ENCODE assay signal across 1 cellular context in genomic region chr14:93035917-93036651, GRCh38.
TF ChIP-seq lines count a peak whose summit lies in the region.

No MANE protein-coding gene starts in this region.

TF ChIP-seq in HepG2, 621 proteins besides CTCF, POLR2A, EP300 and RAD21 (continued from another document and continues in another):
- TF ChIP-seq, protein P1, sequence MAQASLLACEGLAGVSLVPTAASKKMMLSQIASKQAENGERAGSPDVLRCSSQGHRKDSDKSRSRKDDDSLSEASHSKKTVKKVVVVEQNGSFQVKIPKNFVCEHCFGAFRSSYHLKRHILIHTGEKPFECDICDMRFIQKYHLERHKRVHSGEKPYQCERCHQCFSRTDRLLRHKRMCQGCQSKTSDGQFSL (CRISPR knock-in tag; IDR thresholded peaks at IDR 0.05), result no peak; the same call in 1 of the 2 replicates
- TF ChIP-seq HMG20B (CRISPR knock-in tag; conservative IDR thresholded peaks at IDR 0.05), result peak; percentile 82
- no peak for TF ChIP-seq CENPT (CRISPR knock-in tag; IDR thresholded peaks at IDR 0.05; ENCODE audit: low read depth)
- TF ChIP-seq HNRNPLL (IDR thresholded peaks at IDR 0.05; ENCODE audit: low read depth, low read length, poor library complexity, severe bottlenecking), result no peak
- peak; percentile 83; the same call in 1 of the 2 replicates for TF ChIP-seq ZNF580 (CRISPR knock-in tag; IDR thresholded peaks at IDR 0.05; ENCODE audit: borderline replicate concordance, low read depth)
- TF ChIP-seq ZNF460 (CRISPR knock-in tag; IDR thresholded peaks at IDR 0.05; ENCODE audit: borderline replicate concordance), result no peak
- peak; percentile 77; the same call in 1 of the 2 replicates for TF ChIP-seq SOX13 (IDR thresholded peaks at IDR 0.05)
- peak in 1 of 2 experiments; percentile 92; a peak in 2 of 4 replicates for TF ChIP-seq SOX13 (CRISPR knock-in tag; conservative IDR thresholded peaks at IDR 0.05 in 1 of 2, IDR thresholded peaks at IDR 0.05 in 1 of 2)
- peak; percentile 48 for TF ChIP-seq PBX2 (CRISPR knock-in tag; IDR thresholded peaks at IDR 0.05)
- TF ChIP-seq ZBTB4 (CRISPR knock-in tag; IDR thresholded peaks at IDR 0.05; ENCODE audit: borderline replicate concordance), result peak; percentile 61; the same call in 1 of the 2 replicates
- no peak for TF ChIP-seq NFE2L2 (IDR thresholded peaks at IDR 0.05; ENCODE audit: low read length)
- TF ChIP-seq HMG20A (CRISPR knock-in tag; IDR thresholded peaks at IDR 0.05; ENCODE audit: borderline replicate concordance), result peak; percentile 92
- TF ChIP-seq, protein P2, sequence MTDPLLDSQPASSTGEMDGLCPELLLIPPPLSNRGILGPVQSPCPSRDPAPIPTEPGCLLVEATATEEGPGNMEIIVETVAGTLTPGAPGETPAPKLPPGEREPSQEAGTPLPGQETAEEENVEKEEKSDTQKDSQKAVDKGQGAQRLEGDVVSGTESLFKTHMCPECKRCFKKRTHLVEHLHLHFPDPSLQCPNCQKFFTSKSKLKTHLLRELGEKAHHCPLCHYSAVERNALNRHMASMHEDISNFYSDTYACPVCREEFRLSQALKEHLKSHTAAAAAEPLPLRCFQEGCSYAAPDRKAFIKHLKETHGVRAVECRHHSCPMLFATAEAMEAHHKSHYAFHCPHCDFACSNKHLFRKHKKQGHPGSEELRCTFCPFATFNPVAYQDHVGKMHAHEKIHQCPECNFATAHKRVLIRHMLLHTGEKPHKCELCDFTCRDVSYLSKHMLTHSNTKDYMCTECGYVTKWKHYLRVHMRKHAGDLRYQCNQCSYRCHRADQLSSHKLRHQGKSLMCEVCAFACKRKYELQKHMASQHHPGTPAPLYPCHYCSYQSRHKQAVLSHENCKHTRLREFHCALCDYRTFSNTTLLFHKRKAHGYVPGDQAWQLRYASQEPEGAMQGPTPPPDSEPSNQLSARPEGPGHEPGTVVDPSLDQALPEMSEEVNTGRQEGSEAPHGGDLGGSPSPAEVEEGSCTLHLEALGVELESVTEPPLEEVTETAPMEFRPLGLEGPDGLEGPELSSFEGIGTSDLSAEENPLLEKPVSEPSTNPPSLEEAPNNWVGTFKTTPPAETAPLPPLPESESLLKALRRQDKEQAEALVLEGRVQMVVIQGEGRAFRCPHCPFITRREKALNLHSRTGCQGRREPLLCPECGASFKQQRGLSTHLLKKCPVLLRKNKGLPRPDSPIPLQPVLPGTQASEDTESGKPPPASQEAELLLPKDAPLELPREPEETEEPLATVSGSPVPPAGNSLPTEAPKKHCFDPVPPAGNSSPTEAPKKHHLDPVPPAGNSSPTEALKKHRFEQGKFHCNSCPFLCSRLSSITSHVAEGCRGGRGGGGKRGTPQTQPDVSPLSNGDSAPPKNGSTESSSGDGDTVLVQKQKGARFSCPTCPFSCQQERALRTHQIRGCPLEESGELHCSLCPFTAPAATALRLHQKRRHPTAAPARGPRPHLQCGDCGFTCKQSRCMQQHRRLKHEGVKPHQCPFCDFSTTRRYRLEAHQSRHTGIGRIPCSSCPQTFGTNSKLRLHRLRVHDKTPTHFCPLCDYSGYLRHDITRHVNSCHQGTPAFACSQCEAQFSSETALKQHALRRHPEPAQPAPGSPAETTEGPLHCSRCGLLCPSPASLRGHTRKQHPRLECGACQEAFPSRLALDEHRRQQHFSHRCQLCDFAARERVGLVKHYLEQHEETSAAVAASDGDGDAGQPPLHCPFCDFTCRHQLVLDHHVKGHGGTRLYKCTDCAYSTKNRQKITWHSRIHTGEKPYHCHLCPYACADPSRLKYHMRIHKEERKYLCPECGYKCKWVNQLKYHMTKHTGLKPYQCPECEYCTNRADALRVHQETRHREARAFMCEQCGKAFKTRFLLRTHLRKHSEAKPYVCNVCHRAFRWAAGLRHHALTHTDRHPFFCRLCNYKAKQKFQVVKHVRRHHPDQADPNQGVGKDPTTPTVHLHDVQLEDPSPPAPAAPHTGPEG (CRISPR knock-in tag; IDR thresholded peaks at IDR 0.05), result peak; percentile 64; the same call in 1 of the 2 replicates
- TF ChIP-seq RFX1 (IDR thresholded peaks at IDR 0.05), result peak; percentile 87
- no peak for TF ChIP-seq TMF1 (CRISPR knock-in tag; IDR thresholded peaks at IDR 0.05; ENCODE audit: low read depth)
- TF ChIP-seq ZSCAN12 (CRISPR knock-in tag; IDR thresholded peaks at IDR 0.05), result no peak
- no peak for TF ChIP-seq ZNF850 (CRISPR knock-in tag; conservative IDR thresholded peaks at IDR 0.05)
- peak; percentile 56; the same call in 1 of the 2 replicates for TF ChIP-seq AKAP8 (CRISPR knock-in tag; IDR thresholded peaks at IDR 0.05)
- TF ChIP-seq, protein P3, sequence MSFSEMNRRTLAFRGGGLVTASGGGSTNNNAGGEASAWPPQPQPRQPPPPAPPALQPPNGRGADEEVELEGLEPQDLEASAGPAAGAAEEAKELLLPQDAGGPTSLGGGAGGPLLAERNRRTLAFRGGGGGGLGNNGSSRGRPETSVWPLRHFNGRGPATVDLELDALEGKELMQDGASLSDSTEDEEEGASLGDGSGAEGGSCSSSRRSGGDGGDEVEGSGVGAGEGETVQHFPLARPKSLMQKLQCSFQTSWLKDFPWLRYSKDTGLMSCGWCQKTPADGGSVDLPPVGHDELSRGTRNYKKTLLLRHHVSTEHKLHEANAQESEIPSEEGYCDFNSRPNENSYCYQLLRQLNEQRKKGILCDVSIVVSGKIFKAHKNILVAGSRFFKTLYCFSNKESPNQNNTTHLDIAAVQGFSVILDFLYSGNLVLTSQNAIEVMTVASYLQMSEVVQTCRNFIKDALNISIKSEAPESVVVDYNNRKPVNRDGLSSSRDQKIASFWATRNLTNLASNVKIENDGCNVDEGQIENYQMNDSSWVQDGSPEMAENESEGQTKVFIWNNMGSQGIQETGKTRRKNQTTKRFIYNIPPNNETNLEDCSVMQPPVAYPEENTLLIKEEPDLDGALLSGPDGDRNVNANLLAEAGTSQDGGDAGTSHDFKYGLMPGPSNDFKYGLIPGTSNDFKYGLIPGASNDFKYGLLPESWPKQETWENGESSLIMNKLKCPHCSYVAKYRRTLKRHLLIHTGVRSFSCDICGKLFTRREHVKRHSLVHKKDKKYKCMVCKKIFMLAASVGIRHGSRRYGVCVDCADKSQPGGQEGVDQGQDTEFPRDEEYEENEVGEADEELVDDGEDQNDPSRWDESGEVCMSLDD (CRISPR knock-in tag; IDR thresholded peaks at IDR 0.05; ENCODE audit: borderline replicate concordance), result peak; percentile 62; the same call in 1 of the 2 replicates
- no peak for TF ChIP-seq REXO4 (CRISPR knock-in tag; IDR thresholded peaks at IDR 0.05; ENCODE audit: borderline replicate concordance)
- 0 out of 2 replicates have a peak, but pooled peaks have one; percentile 16 for TF ChIP-seq GATA4 (IDR thresholded peaks at IDR 0.05; ENCODE audit: borderline replicate concordance, low read depth)
- TF ChIP-seq NRL (CRISPR knock-in tag; IDR thresholded peaks at IDR 0.05; ENCODE audit: borderline replicate concordance), result no peak; the same call in 1 of the 2 replicates
- TF ChIP-seq, protein P4, sequence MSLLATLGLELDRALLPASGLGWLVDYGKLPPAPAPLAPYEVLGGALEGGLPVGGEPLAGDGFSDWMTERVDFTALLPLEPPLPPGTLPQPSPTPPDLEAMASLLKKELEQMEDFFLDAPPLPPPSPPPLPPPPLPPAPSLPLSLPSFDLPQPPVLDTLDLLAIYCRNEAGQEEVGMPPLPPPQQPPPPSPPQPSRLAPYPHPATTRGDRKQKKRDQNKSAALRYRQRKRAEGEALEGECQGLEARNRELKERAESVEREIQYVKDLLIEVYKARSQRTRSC (CRISPR knock-in tag; IDR thresholded peaks at IDR 0.05; ENCODE audit: low read depth), result no peak
- peak; percentile 45; the same call in 1 of the 2 replicates for TF ChIP-seq GMEB1 (CRISPR knock-in tag; IDR thresholded peaks at IDR 0.05; ENCODE audit: borderline replicate concordance)
- TF ChIP-seq TERF1 (CRISPR knock-in tag; IDR thresholded peaks at IDR 0.05), result no peak
- no peak for TF ChIP-seq ZBTB46 (CRISPR knock-in tag; IDR thresholded peaks at IDR 0.05; ENCODE audit: borderline replicate concordance)
- TF ChIP-seq YEATS4 (CRISPR knock-in tag; IDR thresholded peaks at IDR 0.05; ENCODE audit: borderline replicate concordance), result peak; percentile 75
- TF ChIP-seq ZNF432 (CRISPR knock-in tag; IDR thresholded peaks at IDR 0.05; ENCODE audit: borderline replicate concordance), result no peak
- TF ChIP-seq IRX3 (CRISPR knock-in tag; IDR thresholded peaks at IDR 0.05; ENCODE audit: borderline replicate concordance, low read depth), result no peak
- TF ChIP-seq ONECUT2 (CRISPR knock-in tag; IDR thresholded peaks at IDR 0.05), result no peak
- no peak; the same call in 1 of the 2 replicates for TF ChIP-seq ZBTB34 (CRISPR knock-in tag; IDR thresholded peaks at IDR 0.05)
- no peak for TF ChIP-seq ZNF775 (CRISPR knock-in tag; IDR thresholded peaks at IDR 0.05; ENCODE audit: borderline replicate concordance)
- TF ChIP-seq ZNF878 (CRISPR knock-in tag; IDR thresholded peaks at IDR 0.05), result no peak
- no peak for TF ChIP-seq RNF2 (conservative IDR thresholded peaks at IDR 0.05; ENCODE audit: low read depth)
- TF ChIP-seq ISL2 (CRISPR knock-in tag; IDR thresholded peaks at IDR 0.05), result peak; percentile 62
- TF ChIP-seq TBL1XR1 (IDR thresholded peaks at IDR 0.05; ENCODE audit: borderline replicate concordance, low read length, partially characterized antibody), result peak; percentile 74
- no peak for TF ChIP-seq CBX5 (CRISPR knock-in tag; IDR thresholded peaks at IDR 0.05; ENCODE audit: borderline replicate concordance)
- TF ChIP-seq FOXA3 (CRISPR knock-in tag; IDR thresholded peaks at IDR 0.05), result peak; percentile 86
